Comparison of ENCODE assay signal across 1 cellular context in the genomic region with DNA sequence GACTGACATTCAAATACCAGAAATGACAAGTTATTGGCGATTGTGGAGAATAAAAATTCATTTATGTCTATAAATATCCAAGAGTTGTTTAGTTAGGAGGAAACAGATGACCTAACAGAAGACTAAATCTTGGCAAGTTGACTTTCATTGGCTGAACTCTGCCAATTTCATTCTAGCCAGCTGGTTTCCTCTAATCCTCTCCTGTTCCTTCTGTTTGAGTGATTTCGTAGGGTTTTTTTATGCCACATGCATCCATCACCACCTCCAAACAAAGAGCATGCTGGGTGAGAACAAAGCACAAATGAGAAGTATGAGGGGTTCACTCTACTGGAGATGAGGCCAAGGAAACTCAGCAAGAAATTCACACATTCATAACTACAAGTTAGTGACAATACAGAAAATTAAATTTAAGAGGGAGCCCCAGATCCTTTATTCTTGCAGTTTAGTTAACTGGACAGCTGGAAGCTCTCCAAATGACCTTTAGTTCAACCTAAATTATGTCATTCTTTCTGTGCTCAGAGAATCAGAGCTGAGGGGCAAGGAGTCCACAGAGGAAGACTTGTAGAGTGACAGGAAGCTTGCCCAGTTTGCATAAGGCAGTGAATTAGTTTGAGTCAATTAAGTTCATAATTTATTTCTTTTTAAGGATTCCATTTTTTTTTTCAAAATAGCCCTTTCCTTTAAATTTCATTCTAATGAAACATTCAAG.
TF ChIP-seq lines count a peak whose summit lies in the region.

No MANE protein-coding gene starts in this region.

TF ChIP-seq in GM23338, 12 proteins besides CTCF, POLR2A, EP300 and RAD21 (continued from another document):
- TF ChIP-seq, protein P1, sequence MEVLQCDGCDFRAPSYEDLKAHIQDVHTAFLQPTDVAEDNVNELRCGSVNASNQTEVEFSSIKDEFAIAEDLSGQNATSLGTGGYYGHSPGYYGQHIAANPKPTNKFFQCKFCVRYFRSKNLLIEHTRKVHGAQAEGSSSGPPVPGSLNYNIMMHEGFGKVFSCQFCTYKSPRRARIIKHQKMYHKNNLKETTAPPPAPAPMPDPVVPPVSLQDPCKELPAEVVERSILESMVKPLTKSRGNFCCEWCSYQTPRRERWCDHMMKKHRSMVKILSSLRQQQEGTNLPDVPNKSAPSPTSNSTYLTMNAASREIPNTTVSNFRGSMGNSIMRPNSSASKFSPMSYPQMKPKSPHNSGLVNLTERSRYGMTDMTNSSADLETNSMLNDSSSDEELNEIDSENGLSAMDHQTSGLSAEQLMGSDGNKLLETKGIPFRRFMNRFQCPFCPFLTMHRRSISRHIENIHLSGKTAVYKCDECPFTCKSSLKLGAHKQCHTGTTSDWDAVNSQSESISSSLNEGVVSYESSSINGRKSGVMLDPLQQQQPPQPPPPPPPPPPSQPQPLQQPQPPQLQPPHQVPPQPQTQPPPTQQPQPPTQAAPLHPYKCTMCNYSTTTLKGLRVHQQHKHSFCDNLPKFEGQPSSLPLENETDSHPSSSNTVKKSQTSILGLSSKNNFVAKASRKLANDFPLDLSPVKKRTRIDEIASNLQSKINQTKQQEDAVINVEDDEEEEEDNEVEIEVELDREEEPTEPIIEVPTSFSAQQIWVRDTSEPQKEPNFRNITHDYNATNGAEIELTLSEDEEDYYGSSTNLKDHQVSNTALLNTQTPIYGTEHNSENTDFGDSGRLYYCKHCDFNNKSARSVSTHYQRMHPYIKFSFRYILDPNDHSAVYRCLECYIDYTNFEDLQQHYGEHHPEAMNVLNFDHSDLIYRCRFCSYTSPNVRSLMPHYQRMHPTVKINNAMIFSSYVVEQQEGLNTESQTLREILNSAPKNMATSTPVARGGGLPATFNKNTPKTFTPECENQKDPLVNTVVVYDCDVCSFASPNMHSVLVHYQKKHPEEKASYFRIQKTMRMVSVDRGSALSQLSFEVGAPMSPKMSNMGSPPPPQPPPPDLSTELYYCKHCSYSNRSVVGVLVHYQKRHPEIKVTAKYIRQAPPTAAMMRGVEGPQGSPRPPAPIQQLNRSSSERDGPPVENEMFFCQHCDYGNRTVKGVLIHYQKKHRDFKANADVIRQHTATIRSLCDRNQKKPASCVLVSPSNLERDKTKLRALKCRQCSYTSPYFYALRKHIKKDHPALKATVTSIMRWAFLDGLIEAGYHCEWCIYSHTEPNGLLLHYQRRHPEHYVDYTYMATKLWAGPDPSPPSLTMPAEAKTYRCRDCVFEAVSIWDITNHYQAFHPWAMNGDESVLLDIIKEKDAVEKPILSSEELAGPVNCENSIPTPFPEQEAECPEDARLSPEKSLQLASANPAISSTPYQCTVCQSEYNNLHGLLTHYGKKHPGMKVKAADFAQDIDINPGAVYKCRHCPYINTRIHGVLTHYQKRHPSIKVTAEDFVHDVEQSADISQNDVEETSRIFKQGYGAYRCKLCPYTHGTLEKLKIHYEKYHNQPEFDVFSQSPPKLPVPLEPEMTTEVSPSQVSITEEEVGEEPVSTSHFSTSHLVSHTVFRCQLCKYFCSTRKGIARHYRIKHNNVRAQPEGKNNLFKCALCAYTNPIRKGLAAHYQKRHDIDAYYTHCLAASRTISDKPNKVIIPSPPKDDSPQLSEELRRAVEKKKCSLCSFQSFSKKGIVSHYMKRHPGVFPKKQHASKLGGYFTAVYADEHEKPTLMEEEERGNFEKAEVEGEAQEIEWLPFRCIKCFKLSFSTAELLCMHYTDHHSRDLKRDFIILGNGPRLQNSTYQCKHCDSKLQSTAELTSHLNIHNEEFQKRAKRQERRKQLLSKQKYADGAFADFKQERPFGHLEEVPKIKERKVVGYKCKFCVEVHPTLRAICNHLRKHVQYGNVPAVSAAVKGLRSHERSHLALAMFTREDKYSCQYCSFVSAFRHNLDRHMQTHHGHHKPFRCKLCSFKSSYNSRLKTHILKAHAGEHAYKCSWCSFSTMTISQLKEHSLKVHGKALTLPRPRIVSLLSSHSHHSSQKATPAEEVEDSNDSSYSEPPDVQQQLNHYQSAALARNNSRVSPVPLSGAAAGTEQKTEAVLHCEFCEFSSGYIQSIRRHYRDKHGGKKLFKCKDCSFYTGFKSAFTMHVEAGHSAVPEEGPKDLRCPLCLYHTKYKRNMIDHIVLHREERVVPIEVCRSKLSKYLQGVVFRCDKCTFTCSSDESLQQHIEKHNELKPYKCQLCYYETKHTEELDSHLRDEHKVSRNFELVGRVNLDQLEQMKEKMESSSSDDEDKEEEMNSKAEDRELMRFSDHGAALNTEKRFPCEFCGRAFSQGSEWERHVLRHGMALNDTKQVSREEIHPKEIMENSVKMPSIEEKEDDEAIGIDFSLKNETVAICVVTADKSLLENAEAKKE (CRISPR knock-in tag; IDR thresholded peaks at IDR 0.05), result no peak
- TF ChIP-seq EZH2 (IDR thresholded peaks at IDR 0.05; ENCODE audit: low read depth, unreplicated experiment) (no peak), EZH2phosphoT487 (IDR thresholded peaks at IDR 0.05; ENCODE audit: unreplicated experiment) (no peak), NANOG (IDR thresholded peaks at IDR 0.05; ENCODE audit: borderline replicate concordance) (no peak), REST (IDR thresholded peaks at IDR 0.05; ENCODE audit: unreplicated experiment) (no peak), ZNF331 (CRISPR knock-in tag; IDR thresholded peaks at IDR 0.05; ENCODE audit: low read depth) (no peak)
